22 cellular contexts compared by ENCODE assay signal in the genomic region with DNA sequence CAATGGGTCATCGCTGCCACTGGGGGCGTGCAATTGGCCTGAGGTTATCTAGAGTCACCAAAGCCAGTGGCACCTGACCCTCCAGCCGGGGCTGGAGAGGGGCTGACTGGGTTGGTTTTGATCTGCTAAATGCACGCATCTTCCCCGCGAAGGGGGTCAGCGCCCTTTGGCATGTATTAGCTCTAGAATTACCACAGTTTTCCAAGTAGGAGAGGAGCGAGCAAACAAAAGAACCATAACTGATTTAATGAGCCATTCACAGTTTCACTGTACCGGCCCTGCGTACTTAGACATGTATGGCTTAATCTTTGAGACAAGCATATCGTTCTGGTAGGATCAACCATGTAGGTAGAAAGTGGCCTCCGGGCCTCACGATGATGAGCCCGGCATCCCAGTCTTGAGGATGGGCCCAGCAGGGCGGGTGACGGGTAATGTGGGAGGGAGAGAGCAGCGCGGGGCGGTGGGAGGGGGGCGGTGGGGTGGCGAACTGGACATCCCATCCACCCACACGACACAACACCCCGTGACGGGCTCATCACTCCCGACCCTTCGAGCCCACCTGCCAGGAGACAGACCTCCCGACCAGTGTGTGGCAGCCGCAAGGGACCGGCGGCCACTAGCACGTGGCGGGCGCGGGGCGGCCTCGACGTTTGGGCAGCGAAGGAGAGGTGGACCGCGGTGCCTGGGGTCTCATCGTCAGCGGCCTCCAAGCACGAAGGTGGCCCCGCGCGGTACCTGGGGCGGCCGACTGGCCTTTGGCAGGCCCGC.
DNase-seq lines count a peak whose midpoint lies in the region; ATAC-seq and TF ChIP-seq lines count a peak whose summit lies in the region.
"Had no signal": no experiment of that assay in that cellular context is flagged by ENCODE, and none has a peak within 500 bp of the region (broad histone marks: within the 10 kb centered on the region; RNA-seq: fewer than 3 reads in every experiment).

No MANE protein-coding gene starts in this region.

- H3K27ac ChIP-seq in upper lobe of left lung (no peak overlapping the region), spleen (no peak overlapping the region)
- H3K27ac ChIP-seq: HL-60, KMS-11, PC-9 had no signal

- in situ Hi-C loops in GM13976 (cut with MboI; ENCODE audit: low sequenced_read_pairs, unreplicated experiment), result loop anchor here (25.0 kb wide), 1 partner anchor 88 kb away; no protein-coding TSS in a partner anchor

- H3K27me3 Mint-ChIP-seq in glutamatergic neuron (ENCODE audit: unreplicated experiment), result peaks cover 19% of the 10 kb centered on the region
- H3K27me3 Mint-ChIP-seq: CD4-positive, alpha-beta memory T cell; IgD-negative memory B cell had no signal

- no peaks in the 10 kb centered on the region for H3K4me1 Mint-ChIP-seq in glutamatergic neuron (ENCODE audit: low read depth, unreplicated experiment)
- H3K4me1 Mint-ChIP-seq: GM23338, IgD-negative memory B cell had no signal

- ATAC-seq in left lobe of liver, result no peak
- ATAC-seq in upper lobe of left lung (ENCODE audit: low FRiP score in 2 of 2), result peak; percentile 6 to 22
- ATAC-seq in GM19035 (IDR thresholded peaks at IDR 0.05; ENCODE audit: unreplicated experiment), result no peak
- ATAC-seq: GM23338 had no signal

- intact Hi-C loops in spleen (cut with DNase I; ENCODE audit: low total_unique reads), result no loop called here

- H3K4me3 Mint-ChIP-seq in glutamatergic neuron (ENCODE audit: unreplicated experiment), result no peak overlapping the region
- H3K4me3 Mint-ChIP-seq: CD4-positive, alpha-beta memory T cell; GM23338 had no signal

- H3K4me1 ChIP-seq in upper lobe of left lung (no peaks in the 10 kb centered on the region), spleen (no peaks in the 10 kb centered on the region)

- H3K9me3 Mint-ChIP-seq in glutamatergic neuron (ENCODE audit: unreplicated experiment), result peaks cover 43% of the 10 kb centered on the region

- peaks cover 0 to 65% (median 9%) of the 10 kb centered on the region in 4 donors for H3K9me3 ChIP-seq in upper lobe of left lung
- peaks cover 0 to 98% (median 59%) of the 10 kb centered on the region in 8 donors for H3K9me3 ChIP-seq in spleen

- no peak for TF ChIP-seq EP300 in upper lobe of left lung (IDR thresholded peaks at IDR 0.05)

- H3K27me3 ChIP-seq in H7 (ENCODE audit: control insufficient read depth, insufficient read depth, low read length) (no peaks in the 10 kb centered on the region), upper lobe of left lung (no peaks in the 10 kb centered on the region), spleen (replicated peaks in 1 of 7) (no peaks in the 10 kb centered on the region)

- no peak overlapping the region for H3K4me3 ChIP-seq in H7 (ENCODE audit: insufficient read depth, low read depth, low read length)
- H3K4me3 ChIP-seq in upper lobe of left lung, result no peak overlapping the region
- no peak overlapping the region for H3K4me3 ChIP-seq in spleen
- H3K4me3 ChIP-seq: GM23338, PC-9 had no signal

- H3K27ac Mint-ChIP-seq in glutamatergic neuron (ENCODE audit: unreplicated experiment), result no peak overlapping the region
- H3K27ac Mint-ChIP-seq: CD4-positive, alpha-beta memory T cell; GM23338; IgD-negative memory B cell had no signal

- peak; percentile 37 for DNase-seq in GM13976 (ENCODE audit: low spot score)
- DNase-seq in H7, result peak; percentile 52
- DNase-seq in left lobe of liver (ENCODE audit: low spot score), result peak; percentile 40
- peak in 1 of 2 donors; percentile 75 for DNase-seq in upper lobe of left lung
- DNase-seq in glutamatergic neuron, result no peak
- DNase-seq in spleen, result no peak
- DNase-seq: C1 segment of cervical spinal cord; CD4-positive, alpha-beta memory T cell; COR-L47; DMS53; HCEC 1CT; MM.1S; NCI-H2029; NCI-H446 treated with DMSO at 0.1 percent for 48 hours; NCI-H526 treated with DMSO at 0.1 percent for 48 hours; PC-9; SHP77 had no signal

- TF ChIP-seq POLR2A in upper lobe of left lung (IDR thresholded peaks at IDR 0.05) (no peak), spleen (IDR thresholded peaks at IDR 0.05) (no peak)

- no peaks in the 10 kb centered on the region for H3K36me3 ChIP-seq in H7 (replicated peaks; ENCODE audit: control insufficient read depth, insufficient read depth, low read length)
- no peaks in the 10 kb centered on the region for H3K36me3 ChIP-seq in upper lobe of left lung
- H3K36me3 ChIP-seq in spleen, result no peaks in the 10 kb centered on the region

- WGBS in upper lobe of left lung, 2 donors, result 78 to 85% methylated on average over 49 of the region's 49 CpGs
- WGBS in spleen, 5 donors, result 77 to 87% (median 83%) methylated on average over 48 to 49 of the region's 49 CpGs

- H3K36me3 Mint-ChIP-seq in glutamatergic neuron (ENCODE audit: unreplicated experiment), result peaks cover 30% of the 10 kb centered on the region
- H3K36me3 Mint-ChIP-seq: IgD-negative memory B cell had no signal

- TF ChIP-seq CTCF in GM13976 (IDR thresholded peaks at IDR 0.05; ENCODE audit: borderline replicate concordance, control extremely low read depth, extremely low read depth, insufficient read depth, missing control alignments), result no peak
- no peak for TF ChIP-seq CTCF in upper lobe of left lung (IDR thresholded peaks at IDR 0.05)
- no peak for TF ChIP-seq CTCF in glutamatergic neuron (IDR thresholded peaks at IDR 0.05; ENCODE audit: partially characterized antibody, unreplicated experiment)
- TF ChIP-seq CTCF in spleen (IDR thresholded peaks at IDR 0.05 in 8 of 11, conservative IDR thresholded peaks at IDR 0.05 in 3 of 11), result no peak

Comparison
In these comparisons a context has a peak if more than half of its experiments do, and no peak if none do; other contexts are left out.
1. DNase-seq: peak in GM13976 (single experiment), H7 (single experiment) and left lobe of liver (single experiment); none in glutamatergic neuron (single experiment) and spleen (single experiment).
2. ATAC-seq: peak in upper lobe of left lung (2 of 2); none in left lobe of liver (single experiment) and GM19035 (single experiment).